Comparison of ENCODE assay signal across 29 cellular contexts in genomic region chr10:44894691-44895090, GRCh38. TPM values are rescaled to one million over a fixed set of nuclear protein-coding genes. Genes with fewer than 3 reads are reported as not detected.
"Had no signal": no experiment of that assay in that cellular context is flagged by ENCODE, and none has a peak within 500 bp of the region (broad histone marks: within the 10 kb centered on the region; RNA-seq: fewer than 3 reads in every experiment).

No MANE protein-coding gene starts in this region.

- H3K36me3 ChIP-seq: colonic mucosa, esophagus squamous epithelium, gastrocnemius medialis, left lung, lower lobe of right lung had no signal

- H3K79me2 ChIP-seq: hepatocyte had no signal

- H3K27ac ChIP-seq: colonic mucosa, epithelial cell of prostate, esophagus squamous epithelium, gastrocnemius medialis, hepatocyte, left lung, lower lobe of right lung had no signal

- H3K27me3 ChIP-seq: colonic mucosa, esophagus squamous epithelium, gastrocnemius medialis, hepatocyte, left lung had no signal

- H3K4me3 ChIP-seq: colonic mucosa, esophagus squamous epithelium, gastrocnemius medialis, hepatocyte, left lung, lower lobe of right lung had no signal

- H2AFZ ChIP-seq: hepatocyte had no signal

- H3K4me2 ChIP-seq: hepatocyte had no signal

- H3K9me3 ChIP-seq: colonic mucosa, esophagus squamous epithelium, gastrocnemius medialis, left lung had no signal

- ATAC-seq: effector memory CD8-positive, alpha-beta T cell; esophagus mucosa; gastrocnemius medialis; left cardiac atrium; left lung; left ventricle myocardium superior; lower lobe of right lung; naive thymus-derived CD4-positive, alpha-beta T cell had no signal

- DNase-seq: colonic mucosa; cortex of kidney; effector CD8-positive, alpha-beta T cell; effector memory CD8-positive, alpha-beta T cell; endodermal cell; erythroblast; esophagus squamous epithelium; foreskin fibroblast; foreskin melanocyte; gastrocnemius medialis; glutamatergic neuron; head of caudate nucleus; left cardiac atrium; left lung; left ventricle myocardium superior; lower lobe of right lung; mesendoderm; midbrain; naive thymus-derived CD4-positive, alpha-beta T cell had no signal

- H3K4me1 ChIP-seq: esophagus squamous epithelium, gastrocnemius medialis, left lung, lower lobe of right lung had no signal

RNA-seq across cellular contexts. Expression of gene TMEM72, which starts 16.4 kb away (rescaled TPM):
- total RNA-seq: dermis microvascular lymphatic vessel endothelial cell; endodermal cell; esophagus mucosa; esophagus squamous epithelium; gastrocnemius medialis; glomerular endothelial cell; kidney epithelial cell; left ventricle myocardium superior; lower leg skin; lower lobe of right lung; lung microvascular endothelial cell; mononuclear cell; naive thymus-derived CD4-positive, alpha-beta T cell had no signal
- polyA plus RNA-seq: hepatocyte; keratinocyte; naive thymus-derived CD4-positive, alpha-beta T cell had no signal
